ENCODE assay signal across 17 cellular contexts in genomic region chr18:21309248-21309647, GRCh38.
DNase-seq lines count a peak whose midpoint lies in the region; ATAC-seq and TF ChIP-seq lines count a peak whose summit lies in the region.
"Had no signal": no experiment of that assay in that cellular context is flagged by ENCODE, and none has a peak within 500 bp of the region (broad histone marks: within the 10 kb centered on the region; RNA-seq: fewer than 3 reads in every experiment).

No MANE protein-coding gene starts in this region.

- no peaks in the 10 kb centered on the region for H3K27me3 ChIP-seq in left ventricle myocardium inferior (ENCODE audit: low read depth)

- intact Hi-C loops in Right ventricle myocardium superior (cut with DNase I) = no loop called here
- intact Hi-C loops in left ventricle myocardium inferior (cut with micrococcal nuclease) = no loop called here

- TF ChIP-seq CTCF in left ventricle myocardium inferior (IDR thresholded peaks at IDR 0.05; ENCODE audit: borderline replicate concordance) = no peak
- TF ChIP-seq CTCF in nephron progenitor cell (IDR thresholded peaks at IDR 0.05) = no peak

- H3K27ac ChIP-seq in left ventricle myocardium inferior (replicated peaks) = peak overlapping the region; percentile 7
- H3K27ac ChIP-seq in substantia nigra (ENCODE audit: low read depth, low read length, poor library complexity, severe bottlenecking) = peak overlapping the region; percentile 36

- ATAC-seq in Right ventricle myocardium superior (ENCODE audit: poor library complexity) = peak; percentile 66
- ATAC-seq: CD8-positive, alpha-beta T cell; HepG2 had no signal

- H3K4me3 ChIP-seq in left ventricle myocardium inferior = no peak overlapping the region
- H3K4me3 ChIP-seq: HAP-1 had no signal

- H3K27ac Mint-ChIP-seq in nephron progenitor cell = peak overlapping the region; percentile 41
- H3K27ac Mint-ChIP-seq: CD14-positive monocyte; CD8-positive, alpha-beta T cell; HFFc6 had no signal

- DNase-seq in Right ventricle myocardium superior = no peak
- DNase-seq in left ventricle myocardium inferior = no peak
- no peak for DNase-seq in nephron progenitor cell
- DNase-seq in substantia nigra (lab: John Stamatoyannopoulos, UW) = peak in 1 of 49 donors; percentile 12
- no peak for DNase-seq in amygdala (lab: John Stamatoyannopoulos, UW)
- DNase-seq in activated CD4-positive, alpha-beta T cell treated with anti-CD3 and anti-CD28 coated beads for 4 hours = no peak
- no peak for DNase-seq in Kasumi-1 (lab: John Stamatoyannopoulos, UW)
- no peak for DNase-seq in HUDEP-2 (lab: John Stamatoyannopoulos, UW; ENCODE audit: unreplicated experiment in 76 of 76)
- DNase-seq: CD8-positive, alpha-beta T cell; COR-L47; DMS153; DMS79 treated with DMSO at 0.1 percent for 48 hours; EL; HFFc6 had no signal

- peaks cover 6% of the 10 kb centered on the region for H3K4me1 ChIP-seq in left ventricle myocardium inferior

- no peak overlapping the region for H3K4me3 Mint-ChIP-seq in nephron progenitor cell
- H3K4me3 Mint-ChIP-seq: CD14-positive monocyte; CD8-positive, alpha-beta T cell; HFFc6 had no signal

- H3K36me3 Mint-ChIP-seq in nephron progenitor cell (ENCODE audit: low read depth) = peaks cover 42% of the 10 kb centered on the region
- H3K36me3 Mint-ChIP-seq: CD14-positive monocyte; CD8-positive, alpha-beta T cell had no signal

- H3K27me3 Mint-ChIP-seq in nephron progenitor cell (ENCODE audit: low read depth, poor library complexity) = peaks cover 3% of the 10 kb centered on the region

- H3K4me1 Mint-ChIP-seq in nephron progenitor cell = peaks cover 82% of the 10 kb centered on the region
- H3K4me1 Mint-ChIP-seq: CD14-positive monocyte had no signal

- H3K9me3 Mint-ChIP-seq in nephron progenitor cell = no peaks in the 10 kb centered on the region
- H3K9me3 Mint-ChIP-seq: CD8-positive, alpha-beta T cell; HFFc6 had no signal

- H3K36me3 ChIP-seq in left ventricle myocardium inferior = no peaks in the 10 kb centered on the region
- H3K36me3 ChIP-seq: HAP-1 had no signal

- no peaks in the 10 kb centered on the region for H3K9me3 ChIP-seq in left ventricle myocardium inferior (replicated peaks)
- H3K9me3 ChIP-seq: HAP-1 had no signal
